1 cellular context compared by ENCODE assay signal in the genomic region with DNA sequence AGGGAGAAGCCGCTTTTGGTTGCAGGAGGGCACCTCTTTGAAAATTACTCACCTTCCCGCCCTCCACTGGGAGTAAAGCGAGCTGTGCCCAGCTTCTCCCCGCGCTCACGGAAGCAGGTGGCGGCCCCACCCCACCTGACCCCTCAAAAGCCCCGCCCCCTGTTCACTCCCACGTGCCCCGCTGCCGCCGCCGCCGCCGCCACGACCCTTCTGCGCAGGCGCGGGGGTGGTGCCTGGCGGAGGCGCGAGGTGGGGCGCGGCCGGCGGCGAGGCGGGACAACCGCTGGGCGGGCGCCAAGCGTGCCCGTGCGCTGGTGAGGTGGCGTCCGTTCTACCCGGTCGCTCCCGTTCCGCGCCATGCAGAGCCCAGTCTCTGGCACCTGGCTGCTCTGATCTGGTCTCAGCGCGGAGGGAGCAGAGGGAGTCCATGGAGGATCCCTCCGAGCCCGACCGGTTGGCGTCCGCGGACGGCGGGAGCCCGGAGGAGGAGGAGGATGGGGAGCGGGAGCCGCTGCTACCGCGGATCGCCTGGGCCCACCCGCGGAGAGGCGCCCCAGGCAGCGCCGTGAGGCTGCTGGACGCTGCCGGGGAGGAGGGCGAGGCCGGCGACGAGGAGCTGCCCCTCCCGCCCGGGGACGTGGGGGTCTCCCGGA.
TF ChIP-seq lines count a peak whose summit lies in the region.

A gene (plus strand): TSS at position 297 of the 653 bp plus-strand sequence. CDS start 131 bp downstream, at position 428.

TF ChIP-seq in WTC11, 78 proteins besides CTCF, POLR2A, EP300 and RAD21 (continued from another document):
- TF ChIP-seq, protein P1, sequence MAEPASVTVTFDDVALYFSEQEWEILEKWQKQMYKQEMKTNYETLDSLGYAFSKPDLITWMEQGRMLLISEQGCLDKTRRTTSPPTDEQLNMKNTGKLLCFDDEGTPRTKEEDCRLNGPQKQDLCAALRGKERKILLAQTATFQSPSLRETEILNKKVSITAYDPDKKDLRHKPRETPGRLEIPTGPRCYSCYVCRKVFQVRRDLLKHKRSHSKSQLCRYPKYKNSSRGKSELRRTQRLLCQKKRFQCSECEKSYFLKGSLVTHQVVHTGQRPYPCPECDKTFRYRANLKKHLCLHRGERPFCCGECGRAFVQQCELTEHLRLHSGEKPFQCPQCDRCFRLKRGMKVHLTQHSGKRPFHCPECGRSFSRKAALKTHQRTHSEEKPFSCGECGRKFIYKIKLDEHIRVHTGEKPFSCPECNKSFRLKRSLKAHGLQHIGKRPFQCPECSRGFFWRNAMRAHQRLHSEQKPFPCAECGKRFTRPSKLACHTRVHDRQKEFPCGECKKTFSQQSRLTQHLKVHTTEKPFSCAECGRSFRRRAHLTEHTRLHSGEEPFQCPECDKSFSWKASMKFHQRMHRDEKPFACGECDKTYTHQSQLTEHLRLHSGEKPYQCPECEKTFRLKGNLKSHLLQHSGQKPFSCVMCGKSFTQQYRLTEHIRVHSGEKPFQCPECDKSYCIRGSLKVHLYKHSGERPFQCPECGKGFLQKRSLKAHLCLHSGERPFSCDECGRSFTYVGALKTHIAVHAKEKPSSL (CRISPR knock-in tag; conservative IDR thresholded peaks at IDR 0.05): no peak
- peak; percentile 69 for TF ChIP-seq ZNF263 (CRISPR knock-in tag; IDR thresholded peaks at IDR 0.05; ENCODE audit: low read depth)
- TF ChIP-seq, protein P2, sequence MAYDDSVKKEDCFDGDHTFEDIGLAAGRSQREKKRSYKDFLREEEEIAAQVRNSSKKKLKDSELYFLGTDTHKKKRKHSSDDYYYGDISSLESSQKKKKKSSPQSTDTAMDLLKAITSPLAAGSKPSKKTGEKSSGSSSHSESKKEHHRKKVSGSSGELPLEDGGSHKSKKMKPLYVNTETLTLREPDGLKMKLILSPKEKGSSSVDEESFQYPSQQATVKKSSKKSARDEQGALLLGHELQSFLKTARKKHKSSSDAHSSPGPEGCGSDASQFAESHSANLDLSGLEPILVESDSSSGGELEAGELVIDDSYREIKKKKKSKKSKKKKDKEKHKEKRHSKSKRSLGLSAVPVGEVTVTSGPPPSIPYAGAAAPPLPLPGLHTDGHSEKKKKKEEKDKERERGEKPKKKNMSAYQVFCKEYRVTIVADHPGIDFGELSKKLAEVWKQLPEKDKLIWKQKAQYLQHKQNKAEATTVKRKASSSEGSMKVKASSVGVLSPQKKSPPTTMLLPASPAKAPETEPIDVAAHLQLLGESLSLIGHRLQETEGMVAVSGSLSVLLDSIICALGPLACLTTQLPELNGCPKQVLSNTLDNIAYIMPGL (CRISPR knock-in tag; IDR thresholded peaks at IDR 0.05): peak; percentile 81
- TF ChIP-seq, protein P3, sequence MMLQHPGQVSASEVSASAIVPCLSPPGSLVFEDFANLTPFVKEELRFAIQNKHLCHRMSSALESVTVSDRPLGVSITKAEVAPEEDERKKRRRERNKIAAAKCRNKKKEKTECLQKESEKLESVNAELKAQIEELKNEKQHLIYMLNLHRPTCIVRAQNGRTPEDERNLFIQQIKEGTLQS (CRISPR knock-in tag; conservative IDR thresholded peaks at IDR 0.05): no peak
- TF ChIP-seq, protein P4, sequence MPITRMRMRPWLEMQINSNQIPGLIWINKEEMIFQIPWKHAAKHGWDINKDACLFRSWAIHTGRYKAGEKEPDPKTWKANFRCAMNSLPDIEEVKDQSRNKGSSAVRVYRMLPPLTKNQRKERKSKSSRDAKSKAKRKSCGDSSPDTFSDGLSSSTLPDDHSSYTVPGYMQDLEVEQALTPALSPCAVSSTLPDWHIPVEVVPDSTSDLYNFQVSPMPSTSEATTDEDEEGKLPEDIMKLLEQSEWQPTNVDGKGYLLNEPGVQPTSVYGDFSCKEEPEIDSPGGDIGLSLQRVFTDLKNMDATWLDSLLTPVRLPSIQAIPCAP (CRISPR knock-in tag; IDR thresholded peaks at IDR 0.05): no peak
- 0 out of 2 replicates have a peak, but pooled peaks have one; percentile 50 for TF ChIP-seq NFE2L1 (CRISPR knock-in tag; IDR thresholded peaks at IDR 0.05)
- TF ChIP-seq ZNF396 (CRISPR knock-in tag; IDR thresholded peaks at IDR 0.05; ENCODE audit: borderline replicate concordance): no peak
- TF ChIP-seq TEAD1 (CRISPR knock-in tag; IDR thresholded peaks at IDR 0.05): peak; percentile 90
- no peak for TF ChIP-seq GRHL2 (CRISPR knock-in tag; IDR thresholded peaks at IDR 0.05; ENCODE audit: insufficient replicate concordance, severe bottlenecking)
- TF ChIP-seq PRRX2 (CRISPR knock-in tag; IDR thresholded peaks at IDR 0.05): no peak
- TF ChIP-seq CBFB (CRISPR knock-in tag; IDR thresholded peaks at IDR 0.05; ENCODE audit: low read depth): peak; percentile 72; the same call in 1 of the 2 replicates
- peak; percentile 38; the same call in 1 of the 2 replicates for TF ChIP-seq NR3C1 (CRISPR knock-in tag; conservative IDR thresholded peaks at IDR 0.05; ENCODE audit: low read depth)
- TF ChIP-seq EMX1 (CRISPR knock-in tag; IDR thresholded peaks at IDR 0.05): no peak
- TF ChIP-seq ZNF138 (CRISPR knock-in tag; conservative IDR thresholded peaks at IDR 0.05): no peak
